In genomic region chr16:79146-80054, GRCh38 we compare ENCODE assay signal across 9 cellular contexts. TPM values are rescaled to one million over a fixed set of nuclear protein-coding genes. Genes with fewer than 3 reads are reported as not detected.
DNase-seq lines count a peak whose midpoint lies in the region; ATAC-seq, FAIRE-seq and TF ChIP-seq lines count a peak whose summit lies in the region.
"Had no signal": no experiment of that assay in that cellular context is flagged by ENCODE, and none has a peak within 500 bp of the region (broad histone marks: within the 10 kb centered on the region; RNA-seq: fewer than 3 reads in every experiment).

No MANE protein-coding gene starts in this region.

- H3K27ac ChIP-seq in right atrium auricular region (peak overlapping the region; percentile 90 to 96), astrocyte (ENCODE audit: low read depth, low read length) (no peak overlapping the region), mesendoderm (ENCODE audit: low read depth, low read length) (no peak overlapping the region)

- peak overlapping the region; percentile 93 for H3K4me3 Mint-ChIP-seq in astrocyte (ENCODE audit: unreplicated experiment)

- H4K20me1 ChIP-seq in astrocyte (ENCODE audit: insufficient read depth, low read length), result peaks cover 25% of the 10 kb centered on the region

- peaks cover 6% of the 10 kb centered on the region for H3K79me1 ChIP-seq in mesendoderm (ENCODE audit: low read length)

- no peak overlapping the region for H4K8ac ChIP-seq in mesendoderm (ENCODE audit: low read depth, low read length)

- no peak overlapping the region for H2BK5ac ChIP-seq in mesendoderm (ENCODE audit: low read length)

- H3K4me1 Mint-ChIP-seq in astrocyte (ENCODE audit: low read depth, unreplicated experiment), result peaks cover 35% of the 10 kb centered on the region

- no peak for FAIRE-seq in astrocyte (lab: Jason Lieb, UNC)

- H3K27ac Mint-ChIP-seq in astrocyte (ENCODE audit: unreplicated experiment), result no peak overlapping the region

- H3K36me3 ChIP-seq in right atrium auricular region, result peaks cover 10% of the 10 kb centered on the region
- peaks cover 2% of the 10 kb centered on the region for H3K36me3 ChIP-seq in astrocyte (ENCODE audit: insufficient read depth, low read length)
- H3K36me3 ChIP-seq in mesendoderm (ENCODE audit: control insufficient read depth, insufficient read depth, low read length), result peaks cover 4% of the 10 kb centered on the region

- H3K36me3 Mint-ChIP-seq in astrocyte (ENCODE audit: low read depth, unreplicated experiment), result peaks cover 10% of the 10 kb centered on the region

- TF ChIP-seq CTCF in right atrium auricular region (IDR thresholded peaks at IDR 0.05) (no peak), astrocyte (IDR thresholded peaks at IDR 0.05; ENCODE audit: insufficient read depth, low read depth, low read length) (no peak)

- H3K9ac ChIP-seq in astrocyte (ENCODE audit: low read length) (peak overlapping the region; percentile 89), mesendoderm (ENCODE audit: low read length) (peak overlapping the region; percentile 99)

- no peak overlapping the region for H2BK15ac ChIP-seq in mesendoderm (replicated peaks; ENCODE audit: low read depth)

- ATAC-seq in Right ventricle myocardium inferior, result no peak

- H3K79me2 ChIP-seq in astrocyte (ENCODE audit: insufficient read depth, low read length) (peaks cover 13% of the 10 kb centered on the region), mesendoderm (ENCODE audit: control insufficient read depth, insufficient read depth, low read length) (no peaks in the 10 kb centered on the region)

- no peak overlapping the region for H3K4ac ChIP-seq in mesendoderm (ENCODE audit: low read depth, low read length)

- no peak overlapping the region for H3K18ac ChIP-seq in mesendoderm (ENCODE audit: low read length)

- no peak for DNase-seq in right atrium auricular region (ENCODE audit: low spot score)
- no peak for DNase-seq in Right ventricle myocardium inferior (ENCODE audit: missing footprints)
- no peak for DNase-seq in astrocyte (ENCODE audit: low read depth)
- DNase-seq in mesendoderm, result peak; percentile 36
- no peak for DNase-seq in NCI-H2107 (lab: John Stamatoyannopoulos, UW)
- DNase-seq in RPMI8226, result no peak
- DNase-seq in effector CD4-positive, alpha-beta T cell, result no peak
- no peak for DNase-seq in stimulated activated CD4-positive, alpha-beta T cell treated with anti-CD3 and anti-CD28 coated beads, Interleukin-4, amount 100 ng/mL, for 4 hours
- DNase-seq: central memory CD4-positive, alpha-beta T cell had no signal

- no peaks in the 10 kb centered on the region for H3K27me3 ChIP-seq in right atrium auricular region
- no peaks in the 10 kb centered on the region for H3K27me3 ChIP-seq in astrocyte (ENCODE audit: insufficient read depth, low read length)
- H3K27me3 ChIP-seq in mesendoderm (ENCODE audit: insufficient read depth, low read length, poor library complexity), result no peaks in the 10 kb centered on the region

- H2AFZ ChIP-seq in astrocyte (ENCODE audit: low read depth, low read length), result no peak overlapping the region

- H3K56ac ChIP-seq in mesendoderm (ENCODE audit: low read length), result peak overlapping the region; percentile 98

- H3K4me1 ChIP-seq in right atrium auricular region (peaks cover 0 to 71% of the 10 kb centered on the region in 2 donors), astrocyte (ENCODE audit: insufficient read depth, low read length) (peaks cover 58% of the 10 kb centered on the region), mesendoderm (ENCODE audit: control insufficient read depth, low read depth, low read length) (peaks cover 22% of the 10 kb centered on the region)

- peak overlapping the region; percentile 92 for H3K23ac ChIP-seq in mesendoderm (ENCODE audit: low read length)

- H3K9me3 ChIP-seq in right atrium auricular region (no peaks in the 10 kb centered on the region), astrocyte (ENCODE audit: insufficient read depth, low read depth, low read length) (no peaks in the 10 kb centered on the region)

- H2AK5ac ChIP-seq in mesendoderm (ENCODE audit: low read length), result no peak overlapping the region

- H2BK120ac ChIP-seq in mesendoderm (ENCODE audit: low read depth, low read length), result no peak overlapping the region

- no peaks in the 10 kb centered on the region for H3K9me3 Mint-ChIP-seq in astrocyte (ENCODE audit: unreplicated experiment)

- intact Hi-C loops in Right ventricle myocardium inferior (cut with DNase I), result no loop called here

- H3K4me2 ChIP-seq in astrocyte (ENCODE audit: low read length) (peak overlapping the region; percentile 98), mesendoderm (ENCODE audit: low read length) (no peak overlapping the region)

- peak overlapping the region; percentile 80 to 84 for H3K4me3 ChIP-seq in right atrium auricular region
- H3K4me3 ChIP-seq in astrocyte (ENCODE audit: insufficient read depth, low read depth, low read length), result peak overlapping the region; percentile 69
- H3K4me3 ChIP-seq in mesendoderm (ENCODE audit: low read length), result no peak overlapping the region

- WGBS in mesendoderm (ENCODE audit: extremely low coverage, insufficient coverage, low lambda C conversion rate), result no CpG with 5 or more reads among the region's 32 CpGs

- no peak overlapping the region for H4K5ac ChIP-seq in mesendoderm (ENCODE audit: low read length)

- no peaks in the 10 kb centered on the region for H3K27me3 Mint-ChIP-seq in astrocyte (ENCODE audit: low read depth, unreplicated experiment)

RNA-seq across cellular contexts. Expression of gene MPG, which starts 1.4 kb away (rescaled TPM):
- total RNA-seq in right atrium auricular region (10 to 100 TPM; 47.7 to 84.0 TPM), Right ventricle myocardium inferior (37.2 TPM), astrocyte (56.5 and 62.7 TPM in 2 replicates)
- 60.2 TPM for polyA plus RNA-seq in mesendoderm (2013, experiment 1 of 2)
- 62.3 TPM for polyA plus RNA-seq in mesendoderm (2013, experiment 2 of 2)

RNA-seq across cellular contexts. Expression of gene RHBDF1, which starts 7.0 kb away (rescaled TPM):
- 10 to 100 TPM; 12.0 to 25.4 TPM for total RNA-seq in right atrium auricular region
- total RNA-seq in Right ventricle myocardium inferior, result 24.5 TPM
- total RNA-seq in astrocyte, result 45.6 and 55.5 TPM in 2 replicates
- polyA plus RNA-seq in mesendoderm (2013, experiment 1 of 2), result 95.5 TPM
- polyA plus RNA-seq in mesendoderm (2013, experiment 2 of 2), result 92.6 TPM

RNA-seq across cellular contexts. Expression of gene SNRNP25, which starts 25.8 kb away (rescaled TPM):
- total RNA-seq in right atrium auricular region (10 to 100 TPM; 47.1 to 78.3 TPM), Right ventricle myocardium inferior (80.7 TPM), astrocyte (34.1 and 35.9 TPM in 2 replicates)
- polyA plus RNA-seq in mesendoderm (2013, experiment 1 of 2), result 46.6 TPM
- 45.1 TPM for polyA plus RNA-seq in mesendoderm (2013, experiment 2 of 2)

RNA-seq across cellular contexts. Expression of gene POLR3K, which starts 26.0 kb away (rescaled TPM):
- total RNA-seq in right atrium auricular region (1 to 10 TPM; 4.0 TPM), Right ventricle myocardium inferior (11.3 TPM), astrocyte (9.6 and 12.2 TPM in 2 replicates)
- 40.6 TPM for polyA plus RNA-seq in mesendoderm (2013, experiment 1 of 2)
- polyA plus RNA-seq in mesendoderm (2013, experiment 2 of 2), result 41.4 TPM

RNA-seq across cellular contexts. Expression of gene NPRL3, which starts 59.1 kb away (rescaled TPM):
- total RNA-seq in right atrium auricular region, result 10 to 100 TPM; 10.8 to 22.2 TPM
- 18.5 TPM for total RNA-seq in Right ventricle myocardium inferior
- 23.5 and 29.0 TPM in 2 replicates for total RNA-seq in astrocyte
- 23.1 TPM for polyA plus RNA-seq in mesendoderm (2013, experiment 1 of 2)
- polyA plus RNA-seq in mesendoderm (2013, experiment 2 of 2), result 22.9 TPM

Comparison
In these comparisons a context has a peak if more than half of its experiments do, and no peak if none do; other contexts are left out.
1. H3K27ac ChIP-seq: peak in right atrium auricular region (2 of 2); none in astrocyte (single experiment) and mesendoderm (single experiment).